ENCODE assay signal across 15 cellular contexts in the genomic region with DNA sequence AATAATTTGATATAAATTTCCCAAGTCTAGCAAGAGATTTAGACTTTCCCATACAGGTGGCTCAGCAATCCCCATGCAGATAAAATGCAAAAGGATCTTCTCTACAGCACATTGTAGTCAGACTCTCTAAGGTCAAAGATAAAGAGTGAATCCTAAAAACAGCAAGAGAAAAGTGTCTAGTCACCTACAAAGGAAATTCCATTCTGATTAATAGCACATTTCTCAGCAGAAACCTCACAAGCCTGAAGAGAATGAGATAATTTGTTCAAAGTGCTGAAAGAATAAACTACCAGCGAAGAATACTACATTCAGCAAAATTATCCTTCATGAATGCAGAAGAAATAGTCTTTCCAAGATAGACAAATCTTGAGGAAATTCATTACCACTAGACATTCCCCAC.
DNase-seq lines count a peak whose midpoint lies in the region; TF ChIP-seq lines count a peak whose summit lies in the region.
"Had no signal": no experiment of that assay in that cellular context is flagged by ENCODE, and none has a peak within 500 bp of the region (broad histone marks: within the 10 kb centered on the region; RNA-seq: fewer than 3 reads in every experiment).

No MANE protein-coding gene starts in this region.

- no peaks in the 10 kb centered on the region for H3K79me1 ChIP-seq in mesendoderm (ENCODE audit: low read length)

- no peaks in the 10 kb centered on the region for H3K79me2 ChIP-seq in mesendoderm (ENCODE audit: control insufficient read depth, insufficient read depth, low read length)

- H3K4me2 ChIP-seq in mesendoderm (ENCODE audit: low read length) = no peak overlapping the region
- H3K4me2 ChIP-seq: BLaER1 had no signal

- no peak overlapping the region for H3K18ac ChIP-seq in mesendoderm (ENCODE audit: low read length)

- no peak overlapping the region for H3K9ac ChIP-seq in mesendoderm (ENCODE audit: low read length)
- H3K9ac ChIP-seq: BLaER1 had no signal

- H2BK5ac ChIP-seq in mesendoderm (ENCODE audit: low read length) = no peak overlapping the region

- no peak overlapping the region for H4K5ac ChIP-seq in mesendoderm (ENCODE audit: low read length)

- H3K4ac ChIP-seq in mesendoderm (ENCODE audit: low read depth, low read length) = no peak overlapping the region

- no peak overlapping the region for H3K23ac ChIP-seq in mesendoderm (ENCODE audit: low read length)

- WGBS in mesendoderm (ENCODE audit: extremely low coverage, insufficient coverage, low lambda C conversion rate) = no CpG with 5 or more reads among the region's 1 CpG

- no peak overlapping the region for H3K4me3 ChIP-seq in choroid plexus epithelial cell (ENCODE audit: low read depth, low read length)
- H3K4me3 ChIP-seq in mesendoderm (ENCODE audit: low read length) = no peak overlapping the region
- H3K4me3 ChIP-seq: BLaER1 had no signal

- no peak overlapping the region for H2BK15ac ChIP-seq in mesendoderm (replicated peaks; ENCODE audit: low read depth)

- no peaks in the 10 kb centered on the region for H3K27me3 ChIP-seq in mesendoderm (ENCODE audit: insufficient read depth, low read length, poor library complexity)
- H3K27me3 ChIP-seq: BLaER1 had no signal

- DNase-seq in ELR (ENCODE audit: low read depth) (peak; percentile 73), M059J (ENCODE audit: low read depth) (peak; percentile 22), choroid plexus epithelial cell (ENCODE audit: low read depth) (peak; percentile 38), mesendoderm (peak; percentile 3), activated gamma-delta T cell (lab: John Stamatoyannopoulos, UW) (no peak), superior temporal gyrus (ENCODE audit: extremely low spot score) (no peak)
- no peak for DNase-seq in activated CD8-positive, alpha-beta memory T cell treated with anti-CD3 and anti-CD28 coated beads for 24 hours
- DNase-seq: CD8-positive, alpha-beta memory T cell; DND-41; GOT3; NCI-H1048; NCI-H446; NCI-H748 treated with DMSO at 0.1 percent for 48 hours; SHP77 had no signal

- H3K56ac ChIP-seq in mesendoderm (ENCODE audit: low read length) = no peak overlapping the region

- H2BK120ac ChIP-seq in mesendoderm (ENCODE audit: low read depth, low read length) = no peak overlapping the region

- H4K8ac ChIP-seq in mesendoderm (ENCODE audit: low read depth, low read length) = no peak overlapping the region

- TF ChIP-seq CTCF in choroid plexus epithelial cell (conservative IDR thresholded peaks at IDR 0.05; ENCODE audit: low read depth, low read length) = no peak

- H2AK5ac ChIP-seq in mesendoderm (ENCODE audit: low read length) = no peak overlapping the region

- no peak overlapping the region for H3K27ac ChIP-seq in mesendoderm (ENCODE audit: low read depth, low read length)
- H3K27ac ChIP-seq: BLaER1 had no signal

- no peaks in the 10 kb centered on the region for H3K36me3 ChIP-seq in mesendoderm (ENCODE audit: control insufficient read depth, insufficient read depth, low read length)
- H3K36me3 ChIP-seq: BLaER1 had no signal

- no peaks in the 10 kb centered on the region for H3K4me1 ChIP-seq in mesendoderm (ENCODE audit: control insufficient read depth, low read depth, low read length)

Comparison
In these comparisons a context has a peak if more than half of its experiments do, and no peak if none do; other contexts are left out.
1. DNase-seq: peak in ELR (single experiment), M059J (single experiment), choroid plexus epithelial cell (single experiment) and mesendoderm (single experiment); none in activated gamma-delta T cell (single experiment), superior temporal gyrus (single experiment) and activated CD8-positive, alpha-beta memory T cell treated with anti-CD3 and anti-CD28 coated beads for 24 hours (single experiment).